2 cellular contexts compared by ENCODE assay signal in genomic region chr3:98536456-98537017, GRCh38.
TF ChIP-seq lines count a peak whose summit lies in the region.

No MANE protein-coding gene starts in this region.

TF ChIP-seq in GM12878, 131 proteins besides CTCF, POLR2A, EP300 and RAD21 (continues in another document):
- 0 out of 2 replicates have a peak, but pooled peaks have one; percentile 51 for TF ChIP-seq MYB (IDR thresholded peaks at IDR 0.05; ENCODE audit: borderline replicate concordance, low read depth, low read length)
- TF ChIP-seq ATF3 (IDR thresholded peaks at IDR 0.05; ENCODE audit: borderline replicate concordance, extremely low read depth, low read depth, low read length), result no peak
- peak; percentile 61 for TF ChIP-seq SP1 (IDR thresholded peaks at IDR 0.05; ENCODE audit: low read depth, low read length)
- peak; percentile 93 for TF ChIP-seq MTA3 (IDR thresholded peaks at IDR 0.05; ENCODE audit: borderline replicate concordance, low read length)
- peak; percentile 83 for TF ChIP-seq CBFB (IDR thresholded peaks at IDR 0.05; ENCODE audit: low read depth)
- no peak; the same call in 1 of the 2 replicates for TF ChIP-seq PAX8 (IDR thresholded peaks at IDR 0.05)
- TF ChIP-seq ZSCAN29 (IDR thresholded peaks at IDR 0.05), result no peak; the same call in 1 of the 2 replicates
- TF ChIP-seq RCOR1 (conservative IDR thresholded peaks at IDR 0.05; ENCODE audit: low read depth, low read length), result no peak
- peak; percentile 26; the same call in 1 of the 2 replicates for TF ChIP-seq PKNOX1 (IDR thresholded peaks at IDR 0.05)
- no peak for TF ChIP-seq NFXL1 (IDR thresholded peaks at IDR 0.05; ENCODE audit: borderline replicate concordance)
- TF ChIP-seq TCF12 (IDR thresholded peaks at IDR 0.05; ENCODE audit: low read depth, low read length), result 0 out of 2 replicates have a peak, but pooled peaks have one; percentile 70
- peak; percentile 97 for TF ChIP-seq IRF4 (IDR thresholded peaks at IDR 0.05; ENCODE audit: low read depth, low read length)
- peak; percentile 94 for TF ChIP-seq SKIL (IDR thresholded peaks at IDR 0.05; ENCODE audit: low read depth, poor library complexity, severe bottlenecking)
- peak; percentile 96 for TF ChIP-seq RUNX3 (IDR thresholded peaks at IDR 0.05; ENCODE audit: low read length)
- TF ChIP-seq HCFC1 (IDR thresholded peaks at IDR 0.05; ENCODE audit: low read length), result no peak
- TF ChIP-seq NBN (IDR thresholded peaks at IDR 0.05), result peak; percentile 85; the same call in 1 of the 2 replicates
- TF ChIP-seq MEF2B (IDR thresholded peaks at IDR 0.05; ENCODE audit: partially characterized antibody, poor library complexity, severe bottlenecking), result peak; percentile 72
- TF ChIP-seq SUPT20H (IDR thresholded peaks at IDR 0.05; ENCODE audit: borderline replicate concordance, control insufficient read depth, low read depth, low read length), result no peak
- TF ChIP-seq KAT2A (conservative IDR thresholded peaks at IDR 0.05; ENCODE audit: control insufficient read depth, low read depth, low read length), result no peak
- no peak for TF ChIP-seq ZBTB4 (CRISPR knock-in tag; IDR thresholded peaks at IDR 0.05)
- no peak for TF ChIP-seq CHD4 (IDR thresholded peaks at IDR 0.05)
- no peak for TF ChIP-seq HDGF (IDR thresholded peaks at IDR 0.05)
- TF ChIP-seq JUNB (IDR thresholded peaks at IDR 0.05), result peak; percentile 99
- no peak for TF ChIP-seq MAX (IDR thresholded peaks at IDR 0.05; ENCODE audit: low read depth, low read length)
- no peak for TF ChIP-seq PBX3 (IDR thresholded peaks at IDR 0.05; ENCODE audit: insufficient replicate concordance, low read depth, low read length)
- peak; percentile 95 for TF ChIP-seq BCL11A (IDR thresholded peaks at IDR 0.05; ENCODE audit: low read depth, low read length)

TF ChIP-seq in SK-N-SH, 30 proteins besides CTCF, POLR2A, EP300 and RAD21:
- no peak for TF ChIP-seq MEF2A (IDR thresholded peaks at IDR 0.05; ENCODE audit: borderline replicate concordance, low read depth)
- no peak for TF ChIP-seq TAF1 (IDR thresholded peaks at IDR 0.05; ENCODE audit: borderline replicate concordance, low read depth, low read length)
- no peak for TF ChIP-seq SIN3A (IDR thresholded peaks at IDR 0.05; ENCODE audit: borderline replicate concordance, low read depth, low read length)
- no peak for TF ChIP-seq CHD2 (IDR thresholded peaks at IDR 0.05; ENCODE audit: low read length, partially characterized antibody)
- no peak for TF ChIP-seq EZH2phosphoT487 (IDR thresholded peaks at IDR 0.05; ENCODE audit: borderline replicate concordance, low read depth)
- no peak for TF ChIP-seq TEAD4 (IDR thresholded peaks at IDR 0.05; ENCODE audit: borderline replicate concordance, insufficient read depth)
- no peak for TF ChIP-seq TCF12 (IDR thresholded peaks at IDR 0.05)
- no peak for TF ChIP-seq REST (IDR thresholded peaks at IDR 0.05; ENCODE audit: low read depth, low read length)
- no peak for TF ChIP-seq IRF3 (IDR thresholded peaks at IDR 0.05; ENCODE audit: low read depth, low read length)
- no peak for TF ChIP-seq MAX (IDR thresholded peaks at IDR 0.05; ENCODE audit: low read depth)
- TF ChIP-seq SMC3 (IDR thresholded peaks at IDR 0.05; ENCODE audit: low read depth, low read length), result no peak
- TF ChIP-seq PBX3 (IDR thresholded peaks at IDR 0.05), result no peak
- no peak for TF ChIP-seq RCOR1 (IDR thresholded peaks at IDR 0.05; ENCODE audit: low read length)
- no peak for TF ChIP-seq ELF1 (IDR thresholded peaks at IDR 0.05)
